ENCODE assay signal across 19 cellular contexts in the genomic region with DNA sequence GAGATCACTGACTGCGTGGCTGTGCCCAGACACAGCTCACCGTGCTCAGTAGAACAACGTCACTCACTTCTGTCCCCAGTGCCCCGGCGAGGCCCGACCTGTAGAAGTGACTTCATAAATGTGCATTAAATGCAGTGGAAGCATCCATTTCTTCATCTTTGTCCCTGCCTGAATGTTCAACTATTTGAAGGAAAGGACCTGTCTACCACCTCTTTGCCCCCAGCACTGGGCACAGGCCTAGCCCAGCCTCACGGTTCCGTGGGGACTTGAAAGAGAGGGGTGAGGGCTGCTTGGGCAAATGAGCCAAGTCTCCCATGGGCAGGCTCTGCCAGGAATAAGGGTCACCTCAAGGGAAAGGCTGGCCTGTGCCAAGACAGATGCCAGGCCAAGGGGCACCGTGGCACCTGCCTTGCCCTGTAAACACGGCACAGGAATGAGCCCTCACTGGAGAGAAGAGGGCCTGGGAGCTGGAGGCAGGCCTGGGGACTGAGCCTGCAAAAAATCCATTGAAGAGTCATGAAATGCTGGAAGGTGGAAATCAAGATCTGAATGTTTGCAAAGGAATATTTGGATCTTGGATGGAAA.
DNase-seq lines count a peak whose midpoint lies in the region; ATAC-seq and TF ChIP-seq lines count a peak whose summit lies in the region.
"Had no signal": no experiment of that assay in that cellular context is flagged by ENCODE, and none has a peak within 500 bp of the region (broad histone marks: within the 10 kb centered on the region; RNA-seq: fewer than 3 reads in every experiment).

No MANE protein-coding gene starts in this region.

- no peaks in the 10 kb centered on the region for H3K23me2 ChIP-seq in H9 (ENCODE audit: insufficient read length, low read depth, low read length, poor library complexity, severe bottlenecking)

- H2AFZ ChIP-seq in H9 (ENCODE audit: low read length) (no peak overlapping the region), neural progenitor cell (replicated peaks) (no peak overlapping the region)
- H2AFZ ChIP-seq: GM23338 had no signal

- H3K36me3 Mint-ChIP-seq in H9 (ENCODE audit: insufficient read depth in 1 of 3, low read depth in 3 of 3): peaks cover 2 to 8% (median 2%) of the 10 kb centered on the region in 3 experiments; a peak in 5 of 7 replicates
- H3K36me3 Mint-ChIP-seq in neural progenitor cell: no peaks in the 10 kb centered on the region
- H3K36me3 Mint-ChIP-seq in effector memory CD8-positive, alpha-beta T cell (ENCODE audit: insufficient read depth): no peaks in the 10 kb centered on the region
- H3K36me3 Mint-ChIP-seq: CD14-positive monocyte had no signal

- H3K27ac Mint-ChIP-seq in H9 (peak overlapping the region in 2 of 3 experiments; percentile 15 to 53; a peak in 2 of 7 replicates), neural progenitor cell (no peak overlapping the region)
- H3K27ac Mint-ChIP-seq in effector memory CD8-positive, alpha-beta T cell: no peak overlapping the region
- H3K27ac Mint-ChIP-seq: CD4-positive, alpha-beta T cell; CD8-positive, alpha-beta memory T cell; GM23338 had no signal

- no peak overlapping the region for H3K27ac ChIP-seq in H9 (ENCODE audit: insufficient read length, low read depth, low read length)
- H3K27ac ChIP-seq in esophagus muscularis mucosa (replicated peaks in 1 of 4): no peak overlapping the region
- H3K27ac ChIP-seq in neural progenitor cell: no peak overlapping the region
- H3K27ac ChIP-seq: 22Rv1; BLaER1 treated with 17β-estradiol and CSF1 and Interleukin-3, amounts not matched to agents 10 nM and 100 nM had no signal

- peaks cover 4% of the 10 kb centered on the region for H3K27me3 Mint-ChIP-seq in H9 (ENCODE audit: low read depth)
- peaks cover 12% of the 10 kb centered on the region for H3K27me3 Mint-ChIP-seq in neural progenitor cell (ENCODE audit: insufficient read depth, low read depth)
- H3K27me3 Mint-ChIP-seq in effector memory CD8-positive, alpha-beta T cell: peaks cover 20 to 36% of the 10 kb centered on the region in 2 donors

- no peaks in the 10 kb centered on the region for H3F3A ChIP-seq in neural progenitor cell (ENCODE audit: low read depth)

- no peak overlapping the region for H4K8ac ChIP-seq in H9 (replicated peaks; ENCODE audit: insufficient read length, low read depth, low read length)

- no peak for TF ChIP-seq POLR2A in esophagus muscularis mucosa (IDR thresholded peaks at IDR 0.05; ENCODE audit: low read depth)

- no peaks in the 10 kb centered on the region for H3K36me3 ChIP-seq in esophagus muscularis mucosa
- no peaks in the 10 kb centered on the region for H3K36me3 ChIP-seq in neural progenitor cell
- H3K36me3 ChIP-seq: BE2C; BLaER1 treated with 17β-estradiol and CSF1 and Interleukin-3, amounts not matched to agents 10 nM and 100 nM; HAP-1 had no signal

- no peak overlapping the region for H2BK12ac ChIP-seq in H9 (ENCODE audit: insufficient read length, low read depth, low read length)

- no peak for ATAC-seq in effector memory CD8-positive, alpha-beta T cell (replicated peaks)
- ATAC-seq: GM12878, GM23338 had no signal

- no peak overlapping the region for H3K23ac ChIP-seq in H9 (ENCODE audit: insufficient read length, low read depth, low read length)

- H3K9me3 ChIP-seq in H9 (ENCODE audit: control insufficient read depth, low read depth, low read length) (no peaks in the 10 kb centered on the region), esophagus muscularis mucosa (peaks cover 0 to 5% (median 2%) of the 10 kb centered on the region in 4 donors), neural progenitor cell (ENCODE audit: low read depth) (no peaks in the 10 kb centered on the region)
- H3K9me3 ChIP-seq: HAP-1 had no signal

- H4K5ac ChIP-seq in H9 (ENCODE audit: insufficient read length, low read depth, low read length): no peak overlapping the region

- no peak for DNase-seq in H9
- peak; percentile 86 for DNase-seq in esophagus muscularis mucosa (ENCODE audit: extremely low spot score)
- no peak for DNase-seq in neural progenitor cell (ENCODE audit: low spot score)
- DNase-seq in effector memory CD8-positive, alpha-beta T cell: no peak
- no peak for DNase-seq in Ammon's horn (ENCODE audit: low spot score)
- no peak for DNase-seq in NCI-H82 treated with DMSO at 0.1 percent for 48 hours (lab: John Stamatoyannopoulos, UW; ENCODE audit: unreplicated experiment)
- DNase-seq: BE2C; CD4-positive, alpha-beta T cell; CD8-positive, alpha-beta memory T cell; DMS 273 treated with DMSO at 0.1 percent for 48 hours; DMS79; EL; GDM1 had no signal

- no peak overlapping the region for H3K18ac ChIP-seq in H9 (ENCODE audit: insufficient read length, low read depth, low read length)

- H3K4ac ChIP-seq in H9 (ENCODE audit: low read depth, low read length): no peak overlapping the region

- no peaks in the 10 kb centered on the region for H3K79me1 ChIP-seq in H9 (ENCODE audit: insufficient read depth, low read depth, low read length, poor library complexity, severe bottlenecking)

- no peak overlapping the region for H3T11ph ChIP-seq in H9 (ENCODE audit: low read length)

- no peaks in the 10 kb centered on the region for H3K79me2 ChIP-seq in H9 (ENCODE audit: insufficient read depth, low read length)
- no peaks in the 10 kb centered on the region for H3K79me2 ChIP-seq in neural progenitor cell (ENCODE audit: low read depth)

- H2BK20ac ChIP-seq in H9 (ENCODE audit: low read depth, low read length, poor library complexity, severe bottlenecking): no peak overlapping the region

- H2BK120ac ChIP-seq in H9 (ENCODE audit: low read depth, low read length, poor library complexity, severe bottlenecking): no peak overlapping the region

- H3K4me3 Mint-ChIP-seq in H9: no peak overlapping the region
- H3K4me3 Mint-ChIP-seq in neural progenitor cell: peak overlapping the region; percentile 43
- no peak overlapping the region for H3K4me3 Mint-ChIP-seq in effector memory CD8-positive, alpha-beta T cell
- H3K4me3 Mint-ChIP-seq: CD14-positive monocyte; CD4-positive, alpha-beta T cell; CD8-positive, alpha-beta memory T cell; GM23338 had no signal

- H2AK5ac ChIP-seq in H9 (ENCODE audit: insufficient read length, low read length): no peak overlapping the region

- H2BK5ac ChIP-seq in H9 (ENCODE audit: insufficient read length, low read length): no peak overlapping the region

- no peak for TF ChIP-seq EP300 in esophagus muscularis mucosa (IDR thresholded peaks at IDR 0.05)

- no peak overlapping the region for H3K56ac ChIP-seq in H9 (ENCODE audit: insufficient read length, low read depth, low read length)

- H3K4me2 ChIP-seq in H9 (ENCODE audit: insufficient read depth, insufficient read length, low read length) (no peak overlapping the region), neural progenitor cell (no peak overlapping the region)
- H3K4me2 ChIP-seq: BLaER1 treated with 17β-estradiol and CSF1 and Interleukin-3, amounts not matched to agents 10 nM and 100 nM; GM23338 had no signal

- peaks cover 10 to 11% of the 10 kb centered on the region in 2 experiments for H3K9me3 Mint-ChIP-seq in H9
- peaks cover 2% of the 10 kb centered on the region for H3K9me3 Mint-ChIP-seq in neural progenitor cell
- peaks cover 5 to 8% of the 10 kb centered on the region in 2 donors for H3K9me3 Mint-ChIP-seq in effector memory CD8-positive, alpha-beta T cell

- H4K20me1 ChIP-seq in H9 (ENCODE audit: control insufficient read depth, insufficient read depth, insufficient read length) (no peaks in the 10 kb centered on the region), neural progenitor cell (ENCODE audit: low read depth) (no peaks in the 10 kb centered on the region)
- H4K20me1 ChIP-seq: BLaER1 treated with 17β-estradiol and CSF1 and Interleukin-3, amounts not matched to agents 10 nM and 100 nM had no signal

- H3K9ac ChIP-seq in H9 (ENCODE audit: extremely low read depth, insufficient read length, low read length) (no peak overlapping the region), neural progenitor cell (no peak overlapping the region)
- H3K9ac ChIP-seq: BLaER1 treated with 17β-estradiol and CSF1 and Interleukin-3, amounts not matched to agents 10 nM and 100 nM had no signal

- H3K4me1 Mint-ChIP-seq in H9: no peaks in the 10 kb centered on the region
- H3K4me1 Mint-ChIP-seq in neural progenitor cell: no peaks in the 10 kb centered on the region
- H3K4me1 Mint-ChIP-seq in effector memory CD8-positive, alpha-beta T cell (ENCODE audit: low read depth in 2 of 2): no peaks in the 10 kb centered on the region
- H3K4me1 Mint-ChIP-seq: CD14-positive monocyte; CD8-positive, alpha-beta memory T cell; GM23338 had no signal

- no peak overlapping the region; the same call in 1 of the 2 replicates for H2BK15ac ChIP-seq in H9 (ENCODE audit: low read depth, low read length)

- H3K4me1 ChIP-seq in H9 (ENCODE audit: insufficient read depth, low read length): no peaks in the 10 kb centered on the region
- H3K4me1 ChIP-seq in esophagus muscularis mucosa: no peaks in the 10 kb centered on the region
- no peaks in the 10 kb centered on the region for H3K4me1 ChIP-seq in neural progenitor cell
- H3K4me1 ChIP-seq: BE2C, HAP-1 had no signal

- no CpG with 5 or more reads among the region's 10 CpGs for WGBS in H9 (ENCODE audit: extremely low coverage, insufficient read length, low lambda C conversion rate)
- WGBS in esophagus muscularis mucosa: 86% methylated on average over 10 of the region's 10 CpGs

- H3K4me3 ChIP-seq in esophagus muscularis mucosa: no peak overlapping the region
- H3K4me3 ChIP-seq in neural progenitor cell: no peak overlapping the region
- H3K4me3 ChIP-seq: BLaER1 treated with 17β-estradiol and CSF1 and Interleukin-3, amounts not matched to agents 10 nM and 100 nM; GM12878; GM23338; HAP-1 had no signal

- H4K91ac ChIP-seq in H9 (ENCODE audit: insufficient read length, low read depth, low read length): no peak overlapping the region

- H3K27me3 ChIP-seq in H9 (ENCODE audit: insufficient read depth, low read length): no peaks in the 10 kb centered on the region
- peaks cover 0 to 50% (median 0%) of the 10 kb centered on the region in 4 donors for H3K27me3 ChIP-seq in esophagus muscularis mucosa
- no peaks in the 10 kb centered on the region for H3K27me3 ChIP-seq in neural progenitor cell
- H3K27me3 ChIP-seq: BE2C; BLaER1 treated with 17β-estradiol and CSF1 and Interleukin-3, amounts not matched to agents 10 nM and 100 nM had no signal

- TF ChIP-seq CTCF in H9 (conservative IDR thresholded peaks at IDR 0.05): no peak
- TF ChIP-seq CTCF in esophagus muscularis mucosa (IDR thresholded peaks at IDR 0.05): no peak
- TF ChIP-seq CTCF in neural progenitor cell (IDR thresholded peaks at IDR 0.05): no peak

- H3K14ac ChIP-seq in H9 (ENCODE audit: insufficient read depth, low read length): no peak overlapping the region

- intact Hi-C loops in esophagus muscularis mucosa (cut with DNase I): no loop called here

Comparison
In these comparisons a context has a peak if more than half of its experiments do, and no peak if none do; other contexts are left out.
1. H3K27ac Mint-ChIP-seq: peak in H9 (2 of 3); none in neural progenitor cell (single experiment) and effector memory CD8-positive, alpha-beta T cell (0 of 2).